ENCODE assay signal across 16 cellular contexts in the genomic region with DNA sequence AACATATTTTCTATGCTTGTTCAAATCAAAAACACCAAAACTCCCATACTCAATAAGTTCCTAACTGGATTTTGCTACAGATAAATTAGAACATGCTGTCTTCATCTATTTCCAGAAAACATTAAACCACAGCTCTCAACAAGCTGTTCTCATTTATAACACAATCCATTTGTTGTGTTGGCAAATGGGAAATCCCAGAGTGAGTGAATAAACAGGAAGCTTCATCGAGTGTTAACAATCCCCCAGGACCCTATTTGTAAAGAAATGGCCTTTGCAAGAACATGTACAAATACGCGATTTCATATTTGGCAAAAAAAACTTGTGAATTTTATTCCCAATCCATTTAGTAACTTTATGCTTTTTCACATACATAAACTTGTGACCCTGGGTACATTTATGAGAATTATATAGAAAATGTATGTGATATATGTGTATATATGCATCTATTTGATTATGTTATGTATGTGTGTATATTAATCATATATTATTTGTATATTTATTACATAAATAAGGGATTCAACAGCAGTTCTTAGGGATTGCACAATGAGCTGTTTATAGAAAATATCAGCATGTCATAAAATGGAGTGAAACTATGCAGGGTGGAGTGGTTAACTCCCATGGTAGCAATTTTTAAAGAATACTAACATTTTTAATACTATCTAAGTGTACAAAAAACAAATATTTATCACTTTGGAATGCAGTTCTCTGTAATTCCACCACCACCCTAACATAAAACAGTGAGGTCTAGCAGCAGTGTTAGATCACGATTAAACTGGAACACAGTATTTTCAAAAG.
DNase-seq lines count a peak whose midpoint lies in the region; ATAC-seq and TF ChIP-seq lines count a peak whose summit lies in the region.
"Had no signal": no experiment of that assay in that cellular context is flagged by ENCODE, and none has a peak within 500 bp of the region (broad histone marks: within the 10 kb centered on the region; RNA-seq: fewer than 3 reads in every experiment).

No MANE protein-coding gene starts in this region.

- no peaks in the 10 kb centered on the region for H3K9me3 Mint-ChIP-seq in endothelial cell (ENCODE audit: unreplicated experiment)
- H3K9me3 Mint-ChIP-seq: CD4-positive, alpha-beta T cell had no signal

- H3K4me1 ChIP-seq in aorta (ENCODE audit: control insufficient read depth in 1 of 2, insufficient read depth in 2 of 2, low read length in 2 of 2), result no peaks in the 10 kb centered on the region
- H3K4me1 ChIP-seq in colonic mucosa, result no peaks in the 10 kb centered on the region

- no peak overlapping the region for H3K4me3 Mint-ChIP-seq in endothelial cell (ENCODE audit: unreplicated experiment)
- H3K4me3 Mint-ChIP-seq: CD4-positive, alpha-beta T cell had no signal

- intact Hi-C loops in aorta (cut with DNase I) (no loop called here), colonic mucosa (cut with DNase I) (no loop called here)

- H3K36me3 Mint-ChIP-seq in endothelial cell (ENCODE audit: low read depth, unreplicated experiment), result no peaks in the 10 kb centered on the region

- ATAC-seq in aorta (ENCODE audit: low FRiP score), result peak; percentile 68
- ATAC-seq: Panc1 had no signal

- no peaks in the 10 kb centered on the region for H3K9me3 ChIP-seq in aorta (ENCODE audit: control insufficient read depth, low read length)
- no peaks in the 10 kb centered on the region for H3K9me3 ChIP-seq in colonic mucosa

- H3K27me3 Mint-ChIP-seq in endothelial cell (ENCODE audit: unreplicated experiment), result no peaks in the 10 kb centered on the region
- H3K27me3 Mint-ChIP-seq: CD4-positive, alpha-beta T cell had no signal

- TF ChIP-seq CTCF in GM10266 (IDR thresholded peaks at IDR 0.05; ENCODE audit: control insufficient read depth, insufficient read depth, low read depth, missing control alignments) (peak; percentile 2), endothelial cell (IDR thresholded peaks at IDR 0.05; ENCODE audit: unreplicated experiment) (no peak), colonic mucosa (IDR thresholded peaks at IDR 0.05) (no peak)

- DNase-seq in GM10266 (ENCODE audit: extremely low spot score) (no peak), endothelial cell (ENCODE audit: low spot score) (no peak), left kidney (ENCODE audit: low read depth, low spot score) (peak; percentile 32), aorta (no peak), NCI-H1694 (lab: John Stamatoyannopoulos, UW) (no peak), colonic mucosa (no peak), RPMI8226 (no peak)
- DNase-seq: activated CD4-positive, alpha-beta T cell treated with anti-CD3 and anti-CD28 coated beads for 1 hour; activated effector memory CD4-positive, alpha-beta T cell treated with Interleukin-2 at 50 U/mL for 16 hours; amniotic stem cell; CD4-positive, alpha-beta T cell; cerebellar nuclear complex; NCI-H1092; NCI-H748 treated with DMSO at 0.1 percent for 48 hours; stimulated activated CD4-positive, alpha-beta T cell treated with anti-CD3 and anti-CD28 coated beads, Interleukin-4, amount 100 ng/mL, for 1 hour had no signal

- H3K27ac Mint-ChIP-seq in endothelial cell (ENCODE audit: unreplicated experiment), result peak overlapping the region; percentile 83
- H3K27ac Mint-ChIP-seq: CD4-positive, alpha-beta T cell had no signal

- H3K4me3 ChIP-seq in aorta (ENCODE audit: low read length in 2 of 2) (no peak overlapping the region), colonic mucosa (no peak overlapping the region)

- H3K36me3 ChIP-seq in aorta (ENCODE audit: control insufficient read depth in 1 of 2, insufficient read depth in 2 of 2, low read length in 1 of 2) (no peaks in the 10 kb centered on the region), colonic mucosa (no peaks in the 10 kb centered on the region)

- 72 to 77% methylated on average over 4 of the region's 4 CpGs for WGBS in aorta, 2 donors

- H3K9ac ChIP-seq in colonic mucosa (ENCODE audit: low read depth in 2 of 2, low read length in 2 of 2), result no peak overlapping the region

- peaks cover 13% of the 10 kb centered on the region for H3K4me1 Mint-ChIP-seq in endothelial cell (ENCODE audit: unreplicated experiment)

- no peak overlapping the region for H3K27ac ChIP-seq in aorta (ENCODE audit: low read depth in 1 of 2, low read length in 2 of 2)
- H3K27ac ChIP-seq in colonic mucosa, result no peak overlapping the region

- H3K27me3 ChIP-seq in aorta (ENCODE audit: control insufficient read depth in 1 of 2, insufficient read depth in 2 of 2, low read length in 1 of 2) (no peaks in the 10 kb centered on the region), colonic mucosa (no peaks in the 10 kb centered on the region)
